Comparison of ENCODE assay signal across 13 cellular contexts in genomic region chr9:77848428-77848827, GRCh38.
A peak's percentile ranks its signal among the peaks of the same experiment; 100 is the strongest.
DNase-seq lines count a peak whose midpoint lies in the region; ATAC-seq and TF ChIP-seq lines count a peak whose summit lies in the region.
"Had no signal": no experiment of that assay in that cellular context is flagged by ENCODE, and none has a peak within 500 bp of the region (broad histone marks: within the 10 kb centered on the region; RNA-seq: fewer than 3 reads in every experiment).

No MANE protein-coding gene starts in this region.

- no peaks in the 10 kb centered on the region for H3K9me3 Mint-ChIP-seq in stimulated activated naive CD8-positive, alpha-beta T cell treated with anti-CD3 and anti-CD28 coated beads, Interleukin-15, amount 100 ng/mL, for 72 hours
- H3K9me3 Mint-ChIP-seq in type B pancreatic cell = no peaks in the 10 kb centered on the region
- H3K9me3 Mint-ChIP-seq: activated naive CD4-positive, alpha-beta T cell treated with anti-CD3 and anti-CD28 coated beads, Interleukin-2, amount 10 ng/mL, durations not matched to agents 7 days and 5 days; stimulated activated naive B cell treated with anti-CD40 and anti-IgM and Interleukin-4, amounts not matched to agents 10 μg/mL and 1 μg/mL and 100 μg/mL, for 72 hours had no signal

- H3K4me2 ChIP-seq in parathyroid adenoma (ENCODE audit: low read length) = no peak overlapping the region

- H3K4me1 Mint-ChIP-seq in stimulated activated naive CD8-positive, alpha-beta T cell treated with anti-CD3 and anti-CD28 coated beads, Interleukin-15, amount 100 ng/mL, for 72 hours = peaks cover 33% of the 10 kb centered on the region
- H3K4me1 Mint-ChIP-seq in type B pancreatic cell (ENCODE audit: unreplicated experiment) = peaks cover 34% of the 10 kb centered on the region
- H3K4me1 Mint-ChIP-seq: stimulated activated naive B cell treated with anti-CD40 and anti-IgM and Interleukin-4, amounts not matched to agents 10 μg/mL and 1 μg/mL and 100 μg/mL, for 72 hours had no signal

- peaks cover 6% of the 10 kb centered on the region for H3K36me3 Mint-ChIP-seq in type B pancreatic cell
- H3K36me3 Mint-ChIP-seq: activated naive CD4-positive, alpha-beta T cell treated with anti-CD3 and anti-CD28 coated beads, Interleukin-2, amount 10 ng/mL, durations not matched to agents 7 days and 5 days; stimulated activated naive B cell treated with anti-CD40 and anti-IgM and Interleukin-4, amounts not matched to agents 10 μg/mL and 1 μg/mL and 100 μg/mL, for 72 hours had no signal

- H3K27me3 ChIP-seq in parathyroid adenoma (ENCODE audit: control insufficient read depth, insufficient read depth, low read length) (no peaks in the 10 kb centered on the region), SJCRH30 (no peaks in the 10 kb centered on the region)

- H3K9me3 ChIP-seq in parathyroid adenoma (ENCODE audit: control insufficient read depth, low read length) (no peaks in the 10 kb centered on the region), SJCRH30 (replicated peaks) (no peaks in the 10 kb centered on the region)

- no peak overlapping the region for H3K4me3 Mint-ChIP-seq in stimulated activated naive CD8-positive, alpha-beta T cell treated with anti-CD3 and anti-CD28 coated beads, Interleukin-15, amount 100 ng/mL, for 72 hours
- H3K4me3 Mint-ChIP-seq in type B pancreatic cell = no peak overlapping the region
- H3K4me3 Mint-ChIP-seq: activated naive CD4-positive, alpha-beta T cell treated with anti-CD3 and anti-CD28 coated beads, Interleukin-2, amount 10 ng/mL, durations not matched to agents 7 days and 5 days; stimulated activated naive B cell treated with anti-CD40 and anti-IgM and Interleukin-4, amounts not matched to agents 10 μg/mL and 1 μg/mL and 100 μg/mL, for 72 hours had no signal

- H2AFZ ChIP-seq in parathyroid adenoma = no peak overlapping the region

- no peaks in the 10 kb centered on the region for H3K4me1 ChIP-seq in parathyroid adenoma
- H3K4me1 ChIP-seq in SJCRH30 = peaks cover 43% of the 10 kb centered on the region

- H3K27ac ChIP-seq in parathyroid adenoma (peak overlapping the region; percentile 24), SJCRH30 (no peak overlapping the region)

- H3K4me3 ChIP-seq in parathyroid adenoma (ENCODE audit: low read depth, low read length) (no peak overlapping the region), SJCRH30 (no peak overlapping the region)

- no peaks in the 10 kb centered on the region for H3K79me2 ChIP-seq in parathyroid adenoma

- H3K36me3 ChIP-seq in parathyroid adenoma (ENCODE audit: control insufficient read depth, insufficient read depth, low read length) (no peaks in the 10 kb centered on the region), SJCRH30 (no peaks in the 10 kb centered on the region)

- peak overlapping the region; percentile 69 to 87 for H3K27ac Mint-ChIP-seq in stimulated activated naive CD8-positive, alpha-beta T cell treated with anti-CD3 and anti-CD28 coated beads, Interleukin-15, amount 100 ng/mL, for 72 hours
- H3K27ac Mint-ChIP-seq in type B pancreatic cell = no peak overlapping the region
- H3K27ac Mint-ChIP-seq: stimulated activated naive B cell treated with anti-CD40 and anti-IgM and Interleukin-4, amounts not matched to agents 10 μg/mL and 1 μg/mL and 100 μg/mL, for 72 hours had no signal

- no peak overlapping the region for H3K9ac ChIP-seq in parathyroid adenoma

- H3K27me3 Mint-ChIP-seq in stimulated activated naive CD8-positive, alpha-beta T cell treated with anti-CD3 and anti-CD28 coated beads, Interleukin-15, amount 100 ng/mL, for 72 hours = no peaks in the 10 kb centered on the region
- H3K27me3 Mint-ChIP-seq in type B pancreatic cell = no peaks in the 10 kb centered on the region
- H3K27me3 Mint-ChIP-seq: activated naive CD4-positive, alpha-beta T cell treated with anti-CD3 and anti-CD28 coated beads, Interleukin-2, amount 10 ng/mL, durations not matched to agents 7 days and 5 days; stimulated activated naive B cell treated with anti-CD40 and anti-IgM and Interleukin-4, amounts not matched to agents 10 μg/mL and 1 μg/mL and 100 μg/mL, for 72 hours had no signal

- TF ChIP-seq CTCF in parathyroid adenoma (IDR thresholded peaks at IDR 0.05) (no peak), type B pancreatic cell (conservative IDR thresholded peaks at IDR 0.05) (no peak)

- ATAC-seq in stimulated activated naive CD8-positive, alpha-beta T cell treated with anti-CD3 and anti-CD28 coated beads, Interleukin-15, amount 100 ng/mL, for 72 hours = no peak
- ATAC-seq in stimulated activated naive CD8-positive, alpha-beta T cell treated with anti-CD3 and anti-CD28 coated beads, Interleukin-15, Interleukin-2, amounts not matched to agents 100 U/mL and 50 U/mL, for 24 hours = no peak
- ATAC-seq in HG02571 (IDR thresholded peaks at IDR 0.05; ENCODE audit: unreplicated experiment) = no peak
- ATAC-seq: left colon; stimulated activated naive B cell treated with anti-CD40 and anti-IgM and Interleukin-4, amounts not matched to agents 10 μg/mL and 1 μg/mL and 100 μg/mL, for 72 hours had no signal

- no peak for DNase-seq in stimulated activated naive CD8-positive, alpha-beta T cell treated with anti-CD3 and anti-CD28 coated beads, Interleukin-15, amount 100 ng/mL, for 72 hours
- no peak for DNase-seq in stimulated activated naive CD8-positive, alpha-beta T cell treated with anti-CD3 and anti-CD28 coated beads, Interleukin-15, Interleukin-2, amounts not matched to agents 100 U/mL and 50 U/mL, for 24 hours
- peak; percentile 92 for DNase-seq in foreskin melanocyte
- no peak for DNase-seq in HT-29 (ENCODE audit: low spot score)
- DNase-seq in type B pancreatic cell (ENCODE audit: extremely low spot score, unreplicated experiment) = no peak
- no peak for DNase-seq in SJCRH30
- DNase-seq: activated CD4-positive, alpha-beta T cell treated with anti-CD3 and anti-CD28 coated beads for 48 hours; activated naive CD4-positive, alpha-beta T cell treated with anti-CD3 and anti-CD28 coated beads, Interleukin-2, amount 10 ng/mL, durations not matched to agents 7 days and 5 days; KG1; left colon; stimulated activated naive B cell treated with anti-CD40 and anti-IgM and Interleukin-4, amounts not matched to agents 10 μg/mL and 1 μg/mL and 100 μg/mL, for 72 hours had no signal
